1 cellular context compared by ENCODE assay signal in genomic region chr2:96907405-96908041, GRCh38.
A peak's percentile ranks its signal among the peaks of the same experiment; 100 is the strongest.
TF ChIP-seq lines count a peak whose summit lies in the region.

No MANE protein-coding gene starts in this region.

TF ChIP-seq in HepG2, 621 proteins besides CTCF, POLR2A, EP300 and RAD21 (continues in another document):
- TF ChIP-seq ZBTB20 (CRISPR knock-in tag; IDR thresholded peaks at IDR 0.05; ENCODE audit: borderline replicate concordance, low read depth) (no peak), E2F2 (CRISPR knock-in tag; IDR thresholded peaks at IDR 0.05; ENCODE audit: borderline replicate concordance) (no peak), ZNF230 (CRISPR knock-in tag; IDR thresholded peaks at IDR 0.05) (0 out of 2 replicates have a peak, but pooled peaks have one; percentile 28), ZNF770 (CRISPR knock-in tag; IDR thresholded peaks at IDR 0.05) (no peak), JARID2 (CRISPR knock-in tag; IDR thresholded peaks at IDR 0.05; ENCODE audit: insufficient replicate concordance) (no peak), ZFY (CRISPR knock-in tag; IDR thresholded peaks at IDR 0.05) (peak; percentile 24; the same call in 1 of the 2 replicates), ZNF687 (CRISPR knock-in tag; IDR thresholded peaks at IDR 0.05) (peak; percentile 9; the same call in 1 of the 2 replicates), ATF7 (IDR thresholded peaks at IDR 0.05) (no peak), ATF7 (CRISPR knock-in tag; IDR thresholded peaks at IDR 0.05) (no peak), ZNF816 (CRISPR knock-in tag; IDR thresholded peaks at IDR 0.05; ENCODE audit: borderline replicate concordance) (no peak), KDM1A (CRISPR knock-in tag; IDR thresholded peaks at IDR 0.05) (no peak), SRY (CRISPR knock-in tag; IDR thresholded peaks at IDR 0.05) (no peak), GRHL1 (CRISPR knock-in tag; conservative IDR thresholded peaks at IDR 0.05) (no peak), MIER3 (CRISPR knock-in tag; IDR thresholded peaks at IDR 0.05; ENCODE audit: borderline replicate concordance) (no peak), PLSCR1 (CRISPR knock-in tag; IDR thresholded peaks at IDR 0.05; ENCODE audit: borderline replicate concordance) (no peak), REST (IDR thresholded peaks at IDR 0.05; ENCODE audit: borderline replicate concordance in 1 of 2, low read depth in 1 of 2, low read length in 2 of 2) (no peak), SMAD9 (CRISPR knock-in tag; IDR thresholded peaks at IDR 0.05) (no peak), HNF1A (IDR thresholded peaks at IDR 0.05; ENCODE audit: low read depth) (no peak), HNF1A (CRISPR knock-in tag; IDR thresholded peaks at IDR 0.05; ENCODE audit: borderline replicate concordance) (no peak), TAF15 (IDR thresholded peaks at IDR 0.05; ENCODE audit: low read depth, low read length, poor library complexity, severe bottlenecking) (no peak), ZFP62 (CRISPR knock-in tag; IDR thresholded peaks at IDR 0.05) (no peak), ZNF558 (CRISPR knock-in tag; IDR thresholded peaks at IDR 0.05; ENCODE audit: borderline replicate concordance) (no peak), ZFX (CRISPR knock-in tag; IDR thresholded peaks at IDR 0.05; ENCODE audit: low read depth) (peak; percentile 46; the same call in 1 of the 2 replicates), NFKB2 (CRISPR knock-in tag; IDR thresholded peaks at IDR 0.05; ENCODE audit: borderline replicate concordance) (no peak), FIP1L1 (IDR thresholded peaks at IDR 0.05; ENCODE audit: borderline replicate concordance, insufficient read depth, low read depth, low read length) (no peak), ETV5 (CRISPR knock-in tag; IDR thresholded peaks at IDR 0.05; ENCODE audit: borderline replicate concordance) (no peak), CSRNP1 (CRISPR knock-in tag; IDR thresholded peaks at IDR 0.05) (no peak), IKZF1 (IDR thresholded peaks at IDR 0.05) (no peak), SRF (IDR thresholded peaks at IDR 0.05; ENCODE audit: low read depth, low read length) (peak; percentile 51), AHR (CRISPR knock-in tag; IDR thresholded peaks at IDR 0.05) (no peak), PRDM15 (CRISPR knock-in tag; IDR thresholded peaks at IDR 0.05) (peak; percentile 96), HOXA3 (CRISPR knock-in tag; IDR thresholded peaks at IDR 0.05) (no peak), HHEX (CRISPR knock-in tag; IDR thresholded peaks at IDR 0.05) (no peak)
